ENCODE assay signal across 12 cellular contexts in the genomic region with DNA sequence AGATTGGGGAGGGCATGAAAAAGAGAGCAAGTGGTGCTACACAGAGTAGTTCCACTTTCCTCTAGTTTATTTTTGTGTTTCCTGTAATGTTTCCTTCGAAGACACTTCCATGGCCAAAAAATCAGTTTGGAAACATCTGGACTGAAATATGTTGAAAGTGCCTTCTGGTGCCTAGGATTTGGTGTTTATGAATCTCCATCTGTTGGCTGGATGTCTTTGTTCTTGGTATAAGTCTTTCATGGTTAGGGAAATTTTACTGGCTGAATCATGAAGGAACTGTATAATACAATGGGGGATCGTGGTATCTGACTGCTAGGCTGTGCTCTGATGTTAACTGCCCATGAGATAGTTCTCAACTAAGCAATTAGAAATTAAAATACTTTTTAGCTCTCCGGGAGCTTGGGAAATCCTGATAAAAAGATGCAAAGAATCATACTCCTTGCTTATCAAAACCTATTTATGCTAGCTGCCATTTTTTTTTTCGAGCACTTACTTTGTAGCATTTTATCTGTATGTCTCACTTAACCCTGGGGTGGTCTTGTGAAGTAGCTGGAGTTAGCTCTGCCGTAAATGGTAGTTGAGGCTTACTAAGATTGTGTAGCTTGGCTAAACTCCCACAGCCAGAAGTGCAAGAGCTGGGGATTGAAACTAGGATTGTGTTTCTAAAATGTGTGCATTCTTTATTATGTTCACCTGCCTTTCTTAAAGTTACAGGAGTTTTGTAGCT. TPM values are rescaled to one million over a fixed set of nuclear protein-coding genes. Genes with fewer than 3 reads are reported as not detected.
DNase-seq lines count a peak whose midpoint lies in the region; ATAC-seq and TF ChIP-seq lines count a peak whose summit lies in the region.
"Had no signal": no experiment of that assay in that cellular context is flagged by ENCODE, and none has a peak within 500 bp of the region (broad histone marks: within the 10 kb centered on the region; RNA-seq: fewer than 3 reads in every experiment).

No MANE protein-coding gene starts in this region.

- H3K36me3 ChIP-seq in heart left ventricle, result peaks cover 0 to 5% (median 0%) of the 10 kb centered on the region in 9 donors
- no peaks in the 10 kb centered on the region for H3K36me3 ChIP-seq in thyroid gland
- no peaks in the 10 kb centered on the region for H3K36me3 ChIP-seq in suprapubic skin

- H3K27me3 Mint-ChIP-seq in activated T-cell treated with anti-CD3 and anti-CD28 coated beads, Interleukin-2, amount 50 U/mL, for 72 hours (ENCODE audit: low read depth), result no peaks in the 10 kb centered on the region
- no peaks in the 10 kb centered on the region for H3K27me3 Mint-ChIP-seq in T-helper 17 cell

- peaks cover 69% of the 10 kb centered on the region for H3K4me1 Mint-ChIP-seq in activated T-cell treated with anti-CD3 and anti-CD28 coated beads, Interleukin-2, amount 50 U/mL, for 72 hours (ENCODE audit: low read depth)
- H3K4me1 Mint-ChIP-seq in T-helper 17 cell, result peaks cover 46% of the 10 kb centered on the region

- H3K27ac ChIP-seq in heart left ventricle (peak overlapping the region in 10 of 12 donors; percentile 1 to 56 (median 27)), thyroid gland (peak overlapping the region in 2 of 3 donors; percentile 19 to 28), suprapubic skin (no peak overlapping the region)

- H3K4me1 ChIP-seq in heart left ventricle (peaks cover 0 to 92% (median 72%) of the 10 kb centered on the region in 12 donors), thyroid gland (peaks cover 67 to 77% of the 10 kb centered on the region in 2 donors), suprapubic skin (peaks cover 60% of the 10 kb centered on the region)

- H3K27me3 ChIP-seq in heart left ventricle (no peaks in the 10 kb centered on the region), thyroid gland (no peaks in the 10 kb centered on the region), suprapubic skin (no peaks in the 10 kb centered on the region)

- peak overlapping the region; percentile 49 to 81 for H3K4me3 Mint-ChIP-seq in activated T-cell treated with anti-CD3 and anti-CD28 coated beads, Interleukin-2, amount 50 U/mL, for 72 hours
- peak overlapping the region; percentile 34 for H3K4me3 Mint-ChIP-seq in T-helper 17 cell

- no peak for TF ChIP-seq POLR2A in heart left ventricle (IDR thresholded peaks at IDR 0.05)
- TF ChIP-seq POLR2A in thyroid gland (IDR thresholded peaks at IDR 0.05), result no peak
- no peak for TF ChIP-seq POLR2A in suprapubic skin (IDR thresholded peaks at IDR 0.05)

- no peaks in the 10 kb centered on the region for H3K36me3 Mint-ChIP-seq in activated T-cell treated with anti-CD3 and anti-CD28 coated beads, Interleukin-2, amount 50 U/mL, for 72 hours (ENCODE audit: insufficient read depth in 2 of 2)
- H3K36me3 Mint-ChIP-seq in T-helper 17 cell (ENCODE audit: low read depth), result no peaks in the 10 kb centered on the region

- peak; percentile 77 for ATAC-seq in activated T-cell treated with anti-CD3 and anti-CD28 coated beads, Interleukin-2, amount 50 U/mL, for 72 hours (replicated peaks in 1 of 2)
- ATAC-seq in T-helper 17 cell, result peak; percentile 61
- peak in 3 of 4 donors; percentile 24 to 30 (median 29) for ATAC-seq in heart left ventricle
- ATAC-seq in GM21825 (IDR thresholded peaks at IDR 0.05; ENCODE audit: unreplicated experiment), result no peak

- no peak for DNase-seq in activated T-cell treated with anti-CD3 and anti-CD28 coated beads, Interleukin-2, amount 50 U/mL, for 72 hours
- DNase-seq in activated T-cell treated with anti-CD3 and anti-CD28 coated beads, Interleukin-2, amount 50 U/mL, for 1 hour, result no peak
- DNase-seq in T-helper 17 cell (no peak), heart left ventricle (no peak), thyroid gland (no peak), amniotic stem cell (lab: John Stamatoyannopoulos, UW) (no peak), suprapubic skin (ENCODE audit: low spot score in 2 of 2) (no peak)
- DNase-seq: activated gamma-delta T cell, C1 segment of cervical spinal cord, erythroblast, NCI-H1048 had no signal

- intact Hi-C loops in heart left ventricle (cut with DNase I), result loop anchor here in 1 of 10 donors (10.0 kb wide), 1 partner anchor 78 kb away; no protein-coding TSS in a partner anchor
- intact Hi-C loops in thyroid gland (cut with DNase I), result loop anchor here (10.0 kb wide), 1 partner anchor 68 kb away; no protein-coding TSS in a partner anchor

- H3K4me3 ChIP-seq in heart left ventricle, result peak overlapping the region in 2 of 12 donors; percentile 2 to 9
- no peak overlapping the region for H3K4me3 ChIP-seq in thyroid gland (replicated peaks in 1 of 3)
- no peak overlapping the region for H3K4me3 ChIP-seq in suprapubic skin

- TF ChIP-seq CTCF in heart left ventricle (IDR thresholded peaks at IDR 0.05), result no peak
- no peak for TF ChIP-seq CTCF in thyroid gland (IDR thresholded peaks at IDR 0.05)
- TF ChIP-seq CTCF in suprapubic skin (IDR thresholded peaks at IDR 0.05), result no peak

- H3K9me3 ChIP-seq in T-helper 17 cell (ENCODE audit: control insufficient read depth, low read length, poor library complexity, severe bottlenecking), result no peaks in the 10 kb centered on the region
- no peaks in the 10 kb centered on the region for H3K9me3 ChIP-seq in heart left ventricle
- H3K9me3 ChIP-seq in thyroid gland, result no peaks in the 10 kb centered on the region
- H3K9me3 ChIP-seq in suprapubic skin, result no peaks in the 10 kb centered on the region

- 23 to 34% (median 31%) methylated on average over 5 of the region's 5 CpGs for WGBS in heart left ventricle, 4 donors
- WGBS in thyroid gland, 2 donors, result 72 to 77% methylated on average over 5 of the region's 5 CpGs
- 65% methylated on average over 5 of the region's 5 CpGs for WGBS in suprapubic skin

- H3K9me3 Mint-ChIP-seq in activated T-cell treated with anti-CD3 and anti-CD28 coated beads, Interleukin-2, amount 50 U/mL, for 72 hours, result no peaks in the 10 kb centered on the region

- H3K27ac Mint-ChIP-seq in activated T-cell treated with anti-CD3 and anti-CD28 coated beads, Interleukin-2, amount 50 U/mL, for 72 hours, result peak overlapping the region; percentile 59
- peak overlapping the region; percentile 88 for H3K27ac Mint-ChIP-seq in T-helper 17 cell

- no peak for TF ChIP-seq EP300 in suprapubic skin (IDR thresholded peaks at IDR 0.05)

RNA-seq across cellular contexts. Expression of a gene that starts 22.0 kb away (rescaled TPM):
- 100 to 1,000 TPM; 134 to 185 TPM for total RNA-seq in activated T-cell treated with anti-CD3 and anti-CD28 coated beads, Interleukin-2, amount 50 U/mL, for 72 hours
- total RNA-seq in T-helper 17 cell, result 100 to 1,000 TPM; 426 to 437 TPM
- 100 to 1,000 TPM; 259 to 598 (median 357) TPM for total RNA-seq in heart left ventricle
- 100 to 1,000 TPM; 124 to 169 TPM for polyA plus RNA-seq in heart left ventricle
- total RNA-seq in thyroid gland, result 100 to 1,000 TPM; 189 to 405 (median 244) TPM
- total RNA-seq in suprapubic skin, result 100 to 1,000 TPM; 124 to 249 (median 163) TPM
